In the genomic region with DNA sequence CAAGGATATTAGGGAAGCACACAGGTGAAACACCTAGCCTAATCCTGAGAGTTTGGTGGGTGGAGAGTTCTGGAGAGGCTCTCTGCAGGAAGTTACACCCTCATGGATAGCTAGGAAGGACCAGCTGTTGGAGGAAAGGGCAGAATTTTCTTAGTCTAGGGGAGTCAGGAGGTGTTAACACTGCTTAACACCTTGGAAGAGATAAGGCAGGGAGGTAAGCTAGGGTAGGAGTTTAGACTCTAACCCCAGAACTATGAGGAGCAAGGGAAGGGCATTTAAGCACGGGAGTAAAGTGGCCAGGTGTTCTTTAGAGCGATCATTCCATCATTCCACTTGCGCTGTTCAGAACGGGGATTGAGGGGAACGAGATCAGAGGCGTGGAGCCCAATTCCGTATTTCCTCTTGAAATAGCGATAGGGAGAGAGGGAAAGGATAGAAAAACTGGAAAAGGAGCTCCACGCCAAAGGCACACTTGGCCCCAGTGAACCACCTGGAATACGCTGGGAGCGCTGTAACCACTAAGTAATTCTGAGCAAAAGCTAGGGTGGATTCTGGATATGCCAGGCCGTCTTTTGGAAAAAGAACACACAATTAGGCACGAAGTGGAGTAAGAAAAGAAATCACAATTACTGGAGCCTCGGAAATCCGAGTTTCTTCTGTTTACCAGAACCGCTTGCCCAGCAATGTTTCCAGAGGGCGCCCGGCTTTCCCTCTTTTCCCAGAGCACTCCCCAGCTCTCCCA, we compare ENCODE assay signal across 8 cellular contexts. TPM values are rescaled to one million over a fixed set of nuclear protein-coding genes. Genes with fewer than 3 reads are reported as not detected.
A peak's percentile ranks its signal among the peaks of the same experiment; 100 is the strongest.
DNase-seq lines count a peak whose midpoint lies in the region; ATAC-seq and TF ChIP-seq lines count a peak whose summit lies in the region.

No MANE protein-coding gene starts in this region.

- in situ Hi-C loops in brain microvascular endothelial cell (cut with HindIII; ENCODE audit: low pct_ligation_motif_present, low sequenced_read_pairs), result no loop called here

- TF ChIP-seq CTCF in right atrium auricular region (IDR thresholded peaks at IDR 0.05) (no peak), brain microvascular endothelial cell (IDR thresholded peaks at IDR 0.05; ENCODE audit: low read depth, low read length, missing control alignments) (no peak)

- no peak overlapping the region for H2BK12ac ChIP-seq in mesenchymal stem cell (ENCODE audit: low read length in 2 of 2)

- peak overlapping the region; percentile 62 for H3K9ac ChIP-seq in mesenchymal stem cell (ENCODE audit: low read length)

- H3K4me2 ChIP-seq in mesenchymal stem cell (ENCODE audit: low read length, poor library complexity, severe bottlenecking), result peak overlapping the region; percentile 96

- no peak overlapping the region for H2AK5ac ChIP-seq in mesenchymal stem cell (ENCODE audit: low read length, severe bottlenecking)

- H2BK120ac ChIP-seq in mesenchymal stem cell (ENCODE audit: low read depth, low read length), result no peak overlapping the region

- H3K23ac ChIP-seq in mesenchymal stem cell (ENCODE audit: low read length in 2 of 2), result no peak overlapping the region

- DNase-seq in right atrium auricular region (ENCODE audit: low spot score), result no peak
- no peak for DNase-seq in Right ventricle myocardium superior
- no peak for DNase-seq in brain microvascular endothelial cell
- DNase-seq in mesenchymal stem cell, result no peak
- DNase-seq in aorta, result no peak
- no peak for DNase-seq in NOMO-1 treated with DMSO at 0.1 percent for 48 hours (lab: John Stamatoyannopoulos, UW; ENCODE audit: unreplicated experiment)

- H3K4ac ChIP-seq in mesenchymal stem cell (ENCODE audit: low read depth in 1 of 2, low read length in 2 of 2), result no peak overlapping the region

- 10% methylated on average over 18 of the region's 18 CpGs for WGBS in mesenchymal stem cell
- WGBS in aorta, 2 donors, result 7 to 9% methylated on average over 18 of the region's 18 CpGs

- H3K36me3 ChIP-seq in right atrium auricular region (no peaks in the 10 kb centered on the region), brain microvascular endothelial cell (replicated peaks) (no peaks in the 10 kb centered on the region), mesenchymal stem cell (ENCODE audit: control insufficient read depth in 1 of 2, insufficient read depth in 2 of 2, low read depth in 1 of 2, low read length in 2 of 2) (no peaks in the 10 kb centered on the region), aorta (ENCODE audit: control insufficient read depth in 1 of 2, insufficient read depth in 2 of 2, low read length in 1 of 2) (no peaks in the 10 kb centered on the region)

- H3K9me3 ChIP-seq in right atrium auricular region, result no peaks in the 10 kb centered on the region
- no peaks in the 10 kb centered on the region for H3K9me3 ChIP-seq in mesenchymal stem cell (ENCODE audit: control insufficient read depth, low read length)
- H3K9me3 ChIP-seq in aorta (ENCODE audit: control insufficient read depth, low read length), result no peaks in the 10 kb centered on the region

- no peaks in the 10 kb centered on the region for H3K27me3 ChIP-seq in right atrium auricular region
- H3K27me3 ChIP-seq in brain microvascular endothelial cell (replicated peaks), result peaks cover 12% of the 10 kb centered on the region
- peaks cover 23 to 40% of the 10 kb centered on the region in 2 experiments for H3K27me3 ChIP-seq in mesenchymal stem cell (ENCODE audit: control insufficient read depth in 1 of 2, insufficient read depth in 1 of 2, low read length in 2 of 2)
- H3K27me3 ChIP-seq in aorta (ENCODE audit: control insufficient read depth in 1 of 2, insufficient read depth in 2 of 2, low read length in 1 of 2), result peaks cover 0 to 2% of the 10 kb centered on the region in 2 donors

- H3K27ac ChIP-seq in right atrium auricular region (peak overlapping the region; percentile 45 to 55), brain microvascular endothelial cell (no peak overlapping the region), mesenchymal stem cell (ENCODE audit: low read length, poor library complexity, severe bottlenecking) (no peak overlapping the region), aorta (ENCODE audit: low read depth in 1 of 2, low read length in 2 of 2) (no peak overlapping the region)

- no peak overlapping the region for H2BK5ac ChIP-seq in mesenchymal stem cell (ENCODE audit: low read depth, low read length, poor library complexity, severe bottlenecking)

- intact Hi-C loops in Right ventricle myocardium superior (cut with DNase I), result no loop called here
- intact Hi-C loops in aorta (cut with DNase I), result no loop called here

- no peak overlapping the region for H3K14ac ChIP-seq in mesenchymal stem cell (ENCODE audit: low read length in 2 of 2)

- no peak overlapping the region for H4K8ac ChIP-seq in mesenchymal stem cell (ENCODE audit: low read length)

- H3K4me3 ChIP-seq in right atrium auricular region (peak overlapping the region; percentile 78 to 82), brain microvascular endothelial cell (ENCODE audit: low read depth, low read length) (peak overlapping the region; percentile 86), mesenchymal stem cell (ENCODE audit: insufficient read depth in 1 of 2, low read depth in 1 of 2, low read length in 2 of 2) (peak overlapping the region; percentile 47 to 78), aorta (ENCODE audit: low read length in 2 of 2) (peak overlapping the region; percentile 75 to 77)

- ATAC-seq in Right ventricle myocardium superior (ENCODE audit: poor library complexity) (no peak), aorta (ENCODE audit: low FRiP score) (no peak), GM19452 (IDR thresholded peaks at IDR 0.05; ENCODE audit: unreplicated experiment) (no peak), GM18511 (IDR thresholded peaks at IDR 0.05; ENCODE audit: unreplicated experiment) (no peak)

- peak overlapping the region; percentile 54 for H2AFZ ChIP-seq in mesenchymal stem cell (ENCODE audit: low read depth, low read length)

- no peak overlapping the region for H2BK15ac ChIP-seq in mesenchymal stem cell (ENCODE audit: low read depth, poor library complexity, severe bottlenecking)

- H3K4me1 ChIP-seq in right atrium auricular region, result peaks cover 0 to 39% of the 10 kb centered on the region in 2 donors
- peaks cover 17% of the 10 kb centered on the region for H3K4me1 ChIP-seq in mesenchymal stem cell (ENCODE audit: control insufficient read depth, insufficient read depth, low read depth, low read length)
- H3K4me1 ChIP-seq in aorta (ENCODE audit: control insufficient read depth in 1 of 2, insufficient read depth in 2 of 2, low read length in 2 of 2), result no peaks in the 10 kb centered on the region

- no peak overlapping the region for H4K91ac ChIP-seq in mesenchymal stem cell (ENCODE audit: low read length)

- H3K79me1 ChIP-seq in mesenchymal stem cell (replicated peaks; ENCODE audit: low read length, poor library complexity, severe bottlenecking), result peaks cover 8% of the 10 kb centered on the region

- no peak overlapping the region for H3K18ac ChIP-seq in mesenchymal stem cell (ENCODE audit: low read depth in 1 of 2, low read length in 2 of 2)

RNA-seq across cellular contexts. Expression of a gene that starts 1.5 kb away (rescaled TPM):
- total RNA-seq in right atrium auricular region (10 to 100 TPM; 22.7 to 39.7 TPM), Right ventricle myocardium superior (27.5 TPM), aorta (10 to 100 TPM; 19.2 to 21.3 TPM)
- polyA plus RNA-seq in mesenchymal stem cell (2013, experiment 1 of 2), result 20.6 TPM
- polyA plus RNA-seq in mesenchymal stem cell (2013, experiment 2 of 2), result 20.8 TPM
- 10 to 100 TPM; 15.4 to 19.8 TPM for polyA plus RNA-seq in aorta

Comparison
In these comparisons a context has a peak if more than half of its experiments do, and no peak if none do; other contexts are left out.
1. H3K27ac ChIP-seq: peak in right atrium auricular region (2 of 2); none in brain microvascular endothelial cell (single experiment), mesenchymal stem cell (single experiment) and aorta (0 of 2).
2. Peak in every context shown above with its lines, with median percentiles within 50 percentile points of each other: H3K4me3 ChIP-seq.